In the genomic region with DNA sequence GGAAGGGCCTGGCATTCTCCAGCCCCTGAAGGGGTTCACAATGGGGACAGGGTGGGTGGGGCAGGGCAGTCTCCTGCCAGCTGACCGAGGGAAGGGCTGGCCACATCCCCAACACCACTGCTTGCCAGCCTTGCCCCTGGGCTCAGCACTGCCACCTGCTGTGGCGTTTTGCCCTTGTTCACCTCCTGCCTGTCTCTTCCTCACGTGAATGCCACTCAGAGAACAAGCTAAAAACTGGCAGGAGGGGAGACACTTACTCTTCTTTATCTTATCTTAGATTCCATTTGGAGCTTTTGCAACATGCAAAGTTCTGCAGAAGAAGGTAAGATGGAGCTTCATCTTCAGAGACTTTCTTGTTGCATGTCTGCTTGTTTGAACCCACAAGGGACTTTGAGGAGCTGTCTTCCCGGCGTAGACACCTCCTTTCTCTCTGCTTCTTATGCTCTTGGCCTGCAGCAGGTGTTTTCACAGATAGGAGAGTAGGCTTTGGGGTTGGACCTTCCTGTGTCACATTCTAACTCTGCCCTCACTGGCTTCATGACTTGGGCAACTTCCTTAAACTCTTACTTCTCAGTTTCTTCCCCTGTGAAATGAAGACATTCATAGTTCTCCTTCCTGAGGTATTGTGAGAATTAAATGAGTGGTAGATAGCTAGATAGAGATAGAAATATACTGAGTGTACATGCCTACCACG, we compare ENCODE assay signal across 8 cellular contexts. TPM values are rescaled to one million over a fixed set of nuclear protein-coding genes. Genes with fewer than 3 reads are reported as not detected.
DNase-seq lines count a peak whose midpoint lies in the region; ATAC-seq and TF ChIP-seq lines count a peak whose summit lies in the region.

No MANE protein-coding gene starts in this region.

- TF ChIP-seq EP300 in gastroesophageal sphincter (IDR thresholded peaks at IDR 0.05), result no peak

- H3K27ac ChIP-seq in HCT116 (ENCODE audit: low read depth, low read length), result no peak overlapping the region
- H3K27ac ChIP-seq in gastroesophageal sphincter, result no peak overlapping the region

- no peak overlapping the region for H2AFZ ChIP-seq in HCT116 (ENCODE audit: low read depth, low read length, poor library complexity, severe bottlenecking)

- H3K27me3 Mint-ChIP-seq in activated B cell treated with CpG ODN at 0.5 μM for 24 hours, result no peaks in the 10 kb centered on the region

- CTCF ChIA-PET in HCT116 (lab: Charles Lee), result interaction anchor here (0.8 to 1.9 kb wide), 8 partner anchors 11 to 515 kb away, joined by 3 to 10 read pairs (median 4); a partner anchor contains a TSS
- CTCF ChIA-PET in activated B cell treated with CpG ODN at 0.5 μM for 24 hours (lab: Charles Lee), result interaction anchor here (0.6 to 2.3 kb wide), 7 partner anchors 12 to 514 kb away, joined by 3 to 6 read pairs (median 3); a partner anchor contains a TSS

- H3K36me3 ChIP-seq in BE2C (peaks cover 37% of the 10 kb centered on the region), HCT116 (ENCODE audit: control insufficient read depth in 1 of 2, insufficient read depth in 2 of 2, low read length in 2 of 2) (peaks cover 9 to 11% of the 10 kb centered on the region in 2 experiments), kidney epithelial cell (ENCODE audit: control insufficient read depth, insufficient read depth, low read length) (no peaks in the 10 kb centered on the region), gastroesophageal sphincter (peaks cover 0 to 71% of the 10 kb centered on the region in 2 donors)

- no peaks in the 10 kb centered on the region for H3K9me2 ChIP-seq in HCT116 (ENCODE audit: insufficient read depth)

- H3K9me3 Mint-ChIP-seq in activated B cell treated with CpG ODN at 0.5 μM for 24 hours, result no peaks in the 10 kb centered on the region

- no peak for DNase-seq in BE2C
- DNase-seq in HCT116 (ENCODE audit: low read depth, low spot score), result no peak
- no peak for DNase-seq in activated B cell treated with CpG ODN at 0.5 μM for 24 hours
- DNase-seq in kidney epithelial cell (ENCODE audit: low read depth), result no peak
- DNase-seq in activated gamma-delta T cell treated with Interleukin-2 at 50 U/mL for 16 hours, result no peak

- no peaks in the 10 kb centered on the region for H3K27me3 ChIP-seq in BE2C
- no peaks in the 10 kb centered on the region for H3K27me3 ChIP-seq in HCT116 (ENCODE audit: insufficient read depth, low read length)
- no peaks in the 10 kb centered on the region for H3K27me3 ChIP-seq in kidney epithelial cell (ENCODE audit: control insufficient read depth, insufficient read depth, low read length)
- H3K27me3 ChIP-seq in gastroesophageal sphincter, result no peaks in the 10 kb centered on the region

- H3K27ac Mint-ChIP-seq in activated B cell treated with CpG ODN at 0.5 μM for 24 hours, result peak overlapping the region; percentile 66

- peaks cover 45% of the 10 kb centered on the region for H3K36me3 Mint-ChIP-seq in activated B cell treated with CpG ODN at 0.5 μM for 24 hours (ENCODE audit: low read depth)

- H3K79me2 ChIP-seq in HCT116 (ENCODE audit: insufficient read depth, low read length), result peaks cover 14% of the 10 kb centered on the region

- RAD21 ChIA-PET in HCT116 (lab: Charles Lee; ENCODE audit: low non-redundant PET in 1 of 2, low total read pairs in 2 of 2, uncharacterized antibody in 2 of 2, unreplicated experiment in 2 of 2), result interaction anchor here (1.1 to 1.3 kb wide), 2 partner anchors 241 to 250 kb away, joined by 4 read pairs; no protein-coding TSS in a partner anchor

- no peak overlapping the region for H3K9ac ChIP-seq in HCT116 (ENCODE audit: low read length)

- peaks cover 34% of the 10 kb centered on the region for H3K4me1 Mint-ChIP-seq in activated B cell treated with CpG ODN at 0.5 μM for 24 hours

- TF ChIP-seq RAD21 in HCT116 (IDR thresholded peaks at IDR 0.05; ENCODE audit: low read depth), result no peak

- no TSS peak for BruUV-seq in HCT116 (replicated peaks; lab: Mats Ljungman, UMichigan)

- 63 to 80% methylated on average over 3 to 4 of the region's 6 CpGs for WGBS in gastroesophageal sphincter (ENCODE audit: low coverage in 1 of 2), 2 donors

- intact Hi-C loops in HCT116 (cut with micrococcal nuclease), result loop anchor here (1.0 kb wide), 2 partner anchors 241 to 515 kb away; no protein-coding TSS in a partner anchor
- intact Hi-C loops in activated B cell treated with CpG ODN at 0.5 μM for 24 hours (cut with micrococcal nuclease), result loop anchor here (1.0 kb wide), 1 partner anchor 241 kb away; no protein-coding TSS in a partner anchor

- H3K4me1 ChIP-seq in BE2C (no peaks in the 10 kb centered on the region; the same call in 1 of the 2 replicates), HCT116 (ENCODE audit: control insufficient read depth in 1 of 2, insufficient read depth in 2 of 2, low read length in 2 of 2) (peaks cover 7 to 22% of the 10 kb centered on the region in 2 experiments), gastroesophageal sphincter (peaks cover 0 to 25% (median 5%) of the 10 kb centered on the region in 3 donors)

- TF ChIP-seq CTCF in BE2C (IDR thresholded peaks at IDR 0.05; ENCODE audit: low read depth, low read length), result peak; percentile 39
- peak in 2 of 3 experiments; percentile 54 to 69; a peak in 4 of 6 replicates for TF ChIP-seq CTCF in HCT116 (IDR thresholded peaks at IDR 0.05 in 2 of 3, conservative IDR thresholded peaks at IDR 0.05 in 1 of 3; ENCODE audit: borderline replicate concordance in 1 of 3, insufficient read depth in 1 of 3, low read depth in 2 of 3, low read length in 2 of 3)
- no peak for TF ChIP-seq CTCF in activated B cell treated with CpG ODN at 0.5 μM for 24 hours (IDR thresholded peaks at IDR 0.05)
- peak; percentile 49 for TF ChIP-seq CTCF in kidney epithelial cell (IDR thresholded peaks at IDR 0.05; ENCODE audit: insufficient read depth, low read length, poor library complexity, severe bottlenecking)
- peak in 1 of 4 experiments; percentile 29 for TF ChIP-seq CTCF in gastroesophageal sphincter (IDR thresholded peaks at IDR 0.05)

- H3K9me3 ChIP-seq in BE2C (no peaks in the 10 kb centered on the region), HCT116 (ENCODE audit: control insufficient read depth in 1 of 2, insufficient read depth in 1 of 2, low read depth in 1 of 2, low read length in 2 of 2) (no peaks in the 10 kb centered on the region), gastroesophageal sphincter (no peaks in the 10 kb centered on the region)

- ATAC-seq in HCT116 (peak; percentile 24; the same call in 1 of the 2 replicates), activated B cell treated with CpG ODN at 0.5 μM for 24 hours (ENCODE audit: low read depth) (peak; percentile 9), HG03565 (IDR thresholded peaks at IDR 0.05; ENCODE audit: unreplicated experiment) (no peak), gastroesophageal sphincter (no peak), GM21360 (IDR thresholded peaks at IDR 0.05; ENCODE audit: unreplicated experiment) (no peak)

- H3K4me2 ChIP-seq in HCT116 (ENCODE audit: low read length), result no peak overlapping the region

- no peak overlapping the region for H3K4me3 ChIP-seq in BE2C (ENCODE audit: low read depth, low read length)
- H3K4me3 ChIP-seq in HCT116 (replicated peaks in 1 of 2; ENCODE audit: low read depth in 1 of 2, low read length in 2 of 2), result no peak overlapping the region
- H3K4me3 ChIP-seq in kidney epithelial cell (ENCODE audit: low read depth, low read length), result no peak overlapping the region
- H3K4me3 ChIP-seq in gastroesophageal sphincter, result no peak overlapping the region

- H3K4me3 Mint-ChIP-seq in activated B cell treated with CpG ODN at 0.5 μM for 24 hours, result peak overlapping the region; percentile 42

- H4K20me1 ChIP-seq in HCT116 (ENCODE audit: insufficient read depth), result no peaks in the 10 kb centered on the region

- TF ChIP-seq POLR2A in HCT116 (IDR thresholded peaks at IDR 0.05; ENCODE audit: borderline replicate concordance, extremely low read depth, insufficient read depth, insufficient read length), result no peak
- TF ChIP-seq POLR2A in gastroesophageal sphincter (IDR thresholded peaks at IDR 0.05), result no peak

- POLR2A ChIA-PET in HCT116 (lab: Charles Lee) (interaction anchor here (0.7 kb wide), 1 partner anchor 250 kb away, joined by 3 read pairs; no protein-coding TSS in a partner anchor), activated B cell treated with CpG ODN at 0.5 μM for 24 hours (lab: Charles Lee) (interaction anchor here (0.5 to 2.7 kb wide), 9 partner anchors 10 to 1268 kb away, joined by 3 to 15 read pairs (median 4); a partner anchor contains a TSS)

TF ChIP-seq in HCT116, 20 proteins besides CTCF, POLR2A, EP300 and RAD21 (continues in another document):
- TF ChIP-seq YY1 (IDR thresholded peaks at IDR 0.05; ENCODE audit: extremely low read depth, insufficient replicate concordance, low read depth, low read length) (no peak), ZFX (IDR thresholded peaks at IDR 0.05) (no peak), CEBPB (IDR thresholded peaks at IDR 0.05; ENCODE audit: low read depth) (no peak), SRF (IDR thresholded peaks at IDR 0.05; ENCODE audit: low read depth) (no peak)
- TF ChIP-seq, protein P1, sequence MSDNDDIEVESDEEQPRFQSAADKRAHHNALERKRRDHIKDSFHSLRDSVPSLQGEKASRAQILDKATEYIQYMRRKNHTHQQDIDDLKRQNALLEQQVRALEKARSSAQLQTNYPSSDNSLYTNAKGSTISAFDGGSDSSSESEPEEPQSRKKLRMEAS (IDR thresholded peaks at IDR 0.05), result no peak

RNA-seq across cellular contexts. Expression of a gene that starts 4.1 kb away (rescaled TPM):
- 20.5 TPM for polyA plus RNA-seq in BE2C (2012; ENCODE audit: insufficient read depth, insufficient read length, low read depth)
- 25.9 TPM for total RNA-seq in HCT116 (2021; ENCODE audit: unreplicated experiment)
- polyA plus RNA-seq in HCT116 (2012), result 21.0 and 23.3 TPM in 2 replicates
- 19.4 and 23.9 TPM in 2 replicates for total RNA-seq in activated B cell treated with CpG ODN at 0.5 μM for 24 hours
- 26.6 and 30.1 TPM in 2 replicates for total RNA-seq in kidney epithelial cell
- total RNA-seq in gastroesophageal sphincter, result 10 to 100 TPM; 15.5 to 26.5 (median 20.2) TPM

RNA-seq across cellular contexts. Expression of a gene that starts 4.2 kb away (rescaled TPM):
- 694 TPM for polyA plus RNA-seq in BE2C (2012; ENCODE audit: insufficient read depth, insufficient read length, low read depth)
- total RNA-seq in HCT116 (2021; ENCODE audit: unreplicated experiment) (2,679 TPM), activated B cell treated with CpG ODN at 0.5 μM for 24 hours (2,278 and 2,307 TPM in 2 replicates), kidney epithelial cell (4,686 and 4,885 TPM in 2 replicates), gastroesophageal sphincter (1,000 to 10,000 TPM in 3 of 4 donors, 100 to 1,000 TPM in 1; 879 to 2,906 (median 1,722) TPM)
- polyA plus RNA-seq in HCT116 (2012), result 5,001 and 5,019 TPM in 2 replicates

RNA-seq across cellular contexts. Expression of a gene that starts 31.3 kb away (rescaled TPM):
- 12.8 TPM for polyA plus RNA-seq in BE2C (2012; ENCODE audit: insufficient read depth, insufficient read length, low read depth)
- 5.3 TPM for total RNA-seq in HCT116 (2021; ENCODE audit: unreplicated experiment)
- 2.2 and 3.0 TPM in 2 replicates for polyA plus RNA-seq in HCT116 (2012)
- 13.5 and 14.0 TPM in 2 replicates for total RNA-seq in activated B cell treated with CpG ODN at 0.5 μM for 24 hours
- 5.1 and 5.7 TPM in 2 replicates for total RNA-seq in kidney epithelial cell
- total RNA-seq in gastroesophageal sphincter, result 10 to 100 TPM in 3 of 4 donors, 1 to 10 TPM in 1; 5.3 to 16.3 (median 12.7) TPM

RNA-seq across cellular contexts. Expression of a gene that starts 58.5 kb away (rescaled TPM):
- polyA plus RNA-seq in BE2C (2012; ENCODE audit: insufficient read depth, insufficient read length, low read depth), result 39.2 TPM
- total RNA-seq in HCT116 (2021; ENCODE audit: unreplicated experiment) (16.8 TPM), activated B cell treated with CpG ODN at 0.5 μM for 24 hours (13.4 and 17.1 TPM in 2 replicates), kidney epithelial cell (27.5 and 28.8 TPM in 2 replicates), gastroesophageal sphincter (10 to 100 TPM; 23.7 to 40.2 (median 29.8) TPM)
- polyA plus RNA-seq in HCT116 (2012), result 14.7 and 15.3 TPM in 2 replicates

Comparison
In these comparisons a context has a peak if more than half of its experiments do, and no peak if none do; other contexts are left out.
1. ATAC-seq: peak in HCT116 (single experiment) and activated B cell treated with CpG ODN at 0.5 μM for 24 hours (single experiment); none in HG03565 (single experiment), gastroesophageal sphincter (single experiment) and GM21360 (single experiment).